11 cellular contexts compared by ENCODE assay signal in the genomic region with DNA sequence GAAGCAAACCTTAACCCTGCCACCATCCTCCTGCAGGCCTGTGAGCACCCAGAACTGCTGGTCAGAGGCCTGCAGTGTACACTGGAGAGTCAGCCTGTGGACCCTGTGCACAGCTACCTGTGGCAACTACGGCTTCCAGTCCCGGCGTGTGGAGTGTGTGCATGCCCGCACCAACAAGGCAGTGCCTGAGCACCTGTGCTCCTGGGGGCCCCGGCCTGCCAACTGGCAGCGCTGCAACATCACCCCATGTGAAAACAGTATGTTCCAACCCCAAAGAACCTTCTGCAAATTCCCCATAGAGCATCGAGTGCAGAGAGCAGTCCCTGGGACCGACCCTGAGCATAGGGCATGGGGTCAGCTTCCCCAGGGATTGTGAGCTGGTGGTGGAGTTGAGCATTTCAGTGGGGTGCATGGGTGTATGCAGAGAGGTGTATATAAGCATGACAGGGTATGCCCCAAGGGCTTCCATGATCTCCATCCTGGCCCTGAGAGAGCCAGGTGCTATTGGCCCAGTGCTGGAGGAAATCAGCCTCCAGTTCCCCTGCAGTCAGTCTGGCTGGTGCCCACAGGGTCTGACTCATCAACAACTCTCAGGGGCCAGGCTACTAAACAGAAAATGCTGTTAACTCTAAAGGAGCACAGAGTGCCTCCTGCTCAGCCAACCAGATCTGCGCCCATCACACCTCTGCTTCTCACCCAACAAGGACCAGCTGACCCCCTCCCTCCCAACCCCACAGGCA.
DNase-seq lines count a peak whose midpoint lies in the region; ATAC-seq and TF ChIP-seq lines count a peak whose summit lies in the region.
"Had no signal": no experiment of that assay in that cellular context is flagged by ENCODE, and none has a peak within 500 bp of the region (broad histone marks: within the 10 kb centered on the region; RNA-seq: fewer than 3 reads in every experiment).

No MANE protein-coding gene starts in this region.

- H3K9me2 ChIP-seq in GM23248 (ENCODE audit: insufficient read depth) = no peaks in the 10 kb centered on the region
- no peaks in the 10 kb centered on the region for H3K9me2 ChIP-seq in SK-N-SH

- intact Hi-C loops in transverse colon (cut with DNase I; ENCODE audit: low total_unique reads) = no loop called here
- intact Hi-C loops in activated CD4-positive, alpha-beta T cell treated with anti-CD3 and anti-CD28 coated beads for 36 hours (cut with DNase I, micrococcal nuclease) = no loop called here

- in situ Hi-C loops in ACHN (cut with HindIII; ENCODE audit: low pct_ligation_motif_present, low pct_unique_long_range_greater_than_20kb, low sequenced_read_pairs) (no loop called here), GM23248 (cut with MboI) (no loop called here), transverse colon (cut with MboI; ENCODE audit: low pct_ligation_motif_present in 1 of 4, low pct_unique_long_range_greater_than_20kb in 1 of 4, low sequenced_read_pairs in 3 of 4) (no loop called here)

- H3K9me3 ChIP-seq in GM23248 (ENCODE audit: low read depth) (no peaks in the 10 kb centered on the region), SK-N-SH (no peaks in the 10 kb centered on the region), transverse colon (no peaks in the 10 kb centered on the region)
- H3K9me3 ChIP-seq: upper lobe of right lung had no signal

- H3K4me2 ChIP-seq in GM23248 (ENCODE audit: unreplicated experiment) = no peak overlapping the region
- H3K4me2 ChIP-seq in SK-N-SH = peak overlapping the region; percentile 43; the same call in 1 of the 2 replicates

- POLR2A ChIA-PET in SK-N-SH (lab: Yijun Ruan, JAX) = no interaction called here
- POLR2A ChIA-PET in activated CD4-positive, alpha-beta T cell treated with anti-CD3 and anti-CD28 coated beads for 36 hours (lab: Charles Lee) = no interaction called here

- WGBS in GM23248 (ENCODE audit: low coverage in 1 of 2, low lambda C conversion rate in 2 of 2, missing lambda C conversion rate in 2 of 2), 2 experiments = 70 to 74% methylated on average over 9 of the region's 9 CpGs
- 71% methylated on average over 4 of the region's 9 CpGs for WGBS in SK-N-SH (ENCODE audit: low lambda C conversion rate)
- 94% methylated on average over 9 of the region's 9 CpGs; no CpG with 5 or more reads in 1 of the 2 donors for WGBS in transverse colon (ENCODE audit: low coverage in 1 of 2), 2 donors

- peaks cover 30% of the 10 kb centered on the region for H3K36me3 ChIP-seq in GM23248 (ENCODE audit: low read depth)
- peaks cover 3 to 31% of the 10 kb centered on the region in 2 experiments for H3K36me3 ChIP-seq in SK-N-SH (replicated peaks in 1 of 2; ENCODE audit: control insufficient read depth in 1 of 2, insufficient read depth in 2 of 2, low read length in 1 of 2)
- no peaks in the 10 kb centered on the region for H3K36me3 ChIP-seq in transverse colon
- H3K36me3 ChIP-seq: upper lobe of right lung had no signal

- no peak overlapping the region for H2AFZ ChIP-seq in GM23248
- H2AFZ ChIP-seq in SK-N-SH (ENCODE audit: low read depth) = no peak overlapping the region

- peaks cover 46% of the 10 kb centered on the region for H3F3A ChIP-seq in GM23248 (ENCODE audit: insufficient read depth)
- peaks cover 16% of the 10 kb centered on the region for H3F3A ChIP-seq in SK-N-SH (replicated peaks; ENCODE audit: insufficient read depth)

- H3K4me3 ChIP-seq in GM23248 (no peak overlapping the region), SK-N-SH (ENCODE audit: low read depth in 2 of 2, low read length in 1 of 2) (no peak overlapping the region), transverse colon (no peak overlapping the region)
- H3K4me3 ChIP-seq: upper lobe of right lung had no signal

- H3K4me1 Mint-ChIP-seq in activated CD4-positive, alpha-beta T cell treated with anti-CD3 and anti-CD28 coated beads for 36 hours = no peaks in the 10 kb centered on the region
- H3K4me1 Mint-ChIP-seq: activated T-helper 17 cell treated with anti-CD3 and anti-CD28 coated beads, Interleukin-2, amount 50 U/mL, for 72 hours had no signal

- H3K4me1 ChIP-seq in GM23248 (ENCODE audit: insufficient read depth) = peaks cover 21% of the 10 kb centered on the region
- peaks cover 0 to 14% of the 10 kb centered on the region in 2 experiments; a peak in 1 of 4 replicates for H3K4me1 ChIP-seq in SK-N-SH (ENCODE audit: control insufficient read depth in 1 of 2, insufficient read depth in 2 of 2, low read depth in 1 of 2, low read length in 1 of 2)
- no peaks in the 10 kb centered on the region for H3K4me1 ChIP-seq in transverse colon
- H3K4me1 ChIP-seq: upper lobe of right lung had no signal

- TF ChIP-seq POLR2A in transverse colon (IDR thresholded peaks at IDR 0.05) = no peak

- H4K20me1 ChIP-seq in GM23248 (ENCODE audit: insufficient read depth) (no peaks in the 10 kb centered on the region), SK-N-SH (ENCODE audit: insufficient read depth) (no peaks in the 10 kb centered on the region)

- peak; percentile 56 for DNase-seq in ACHN
- peak; percentile 85 for DNase-seq in GM23248
- no peak for DNase-seq in SK-N-SH
- peak; percentile 83 for DNase-seq in hepatic stellate cell (ENCODE audit: low spot score)
- no peak for DNase-seq in transverse colon
- DNase-seq in activated CD4-positive, alpha-beta T cell treated with anti-CD3 and anti-CD28 coated beads for 36 hours = no peak
- no peak for DNase-seq in HuH-7 (ENCODE audit: low spot score)
- DNase-seq: effector CD8-positive, alpha-beta T cell; upper lobe of right lung had no signal

- TF ChIP-seq EP300 in SK-N-SH (IDR thresholded peaks at IDR 0.05; ENCODE audit: borderline replicate concordance in 1 of 2, low read depth in 1 of 2, low read length in 1 of 2) (no peak; a peak in 1 of 4 replicates), transverse colon (IDR thresholded peaks at IDR 0.05; ENCODE audit: low read depth) (no peak)

- CTCF ChIA-PET in SK-N-SH (lab: Yijun Ruan, JAX) = no interaction called here
- CTCF ChIA-PET in activated CD4-positive, alpha-beta T cell treated with anti-CD3 and anti-CD28 coated beads for 36 hours (lab: Charles Lee) = no interaction called here

- H3K79me2 ChIP-seq in GM23248 (ENCODE audit: insufficient read depth) (no peaks in the 10 kb centered on the region), SK-N-SH (ENCODE audit: insufficient read depth) (no peaks in the 10 kb centered on the region)

- ATAC-seq in HG02678 (IDR thresholded peaks at IDR 0.05; ENCODE audit: unreplicated experiment) = no peak
- no peak for ATAC-seq in activated CD4-positive, alpha-beta T cell treated with anti-CD3 and anti-CD28 coated beads for 36 hours
- ATAC-seq: activated T-helper 17 cell treated with anti-CD3 and anti-CD28 coated beads, Interleukin-2, amount 50 U/mL, for 72 hours; upper lobe of right lung had no signal

- H3K36me3 Mint-ChIP-seq in activated CD4-positive, alpha-beta T cell treated with anti-CD3 and anti-CD28 coated beads for 36 hours (ENCODE audit: low read depth) = no peaks in the 10 kb centered on the region

- H3K27me3 Mint-ChIP-seq in activated CD4-positive, alpha-beta T cell treated with anti-CD3 and anti-CD28 coated beads for 36 hours = peaks cover 2% of the 10 kb centered on the region

- no peak for TF ChIP-seq RAD21 in SK-N-SH (IDR thresholded peaks at IDR 0.05; ENCODE audit: low read length)

- H3K27me3 ChIP-seq in GM23248 (replicated peaks; ENCODE audit: insufficient read depth) = no peaks in the 10 kb centered on the region
- H3K27me3 ChIP-seq in SK-N-SH (ENCODE audit: insufficient read depth) = no peaks in the 10 kb centered on the region
- H3K27me3 ChIP-seq in transverse colon = no peaks in the 10 kb centered on the region
- H3K27me3 ChIP-seq: upper lobe of right lung had no signal

- peaks cover 4% of the 10 kb centered on the region for H3K9me3 Mint-ChIP-seq in activated CD4-positive, alpha-beta T cell treated with anti-CD3 and anti-CD28 coated beads for 36 hours (ENCODE audit: low read depth)

- no peak overlapping the region for H3K27ac Mint-ChIP-seq in activated CD4-positive, alpha-beta T cell treated with anti-CD3 and anti-CD28 coated beads for 36 hours
- H3K27ac Mint-ChIP-seq: activated T-helper 17 cell treated with anti-CD3 and anti-CD28 coated beads, Interleukin-2, amount 50 U/mL, for 72 hours had no signal

- H3K9ac ChIP-seq in GM23248 = no peak overlapping the region
- no peak overlapping the region for H3K9ac ChIP-seq in SK-N-SH

- H3K27ac ChIP-seq in GM23248 = no peak overlapping the region
- no peak overlapping the region for H3K27ac ChIP-seq in SK-N-SH (ENCODE audit: low read depth in 2 of 2, low read length in 1 of 2)
- H3K27ac ChIP-seq in transverse colon = no peak overlapping the region
- H3K27ac ChIP-seq: upper lobe of right lung had no signal

- no peak overlapping the region for H3K4me3 Mint-ChIP-seq in activated CD4-positive, alpha-beta T cell treated with anti-CD3 and anti-CD28 coated beads for 36 hours
- H3K4me3 Mint-ChIP-seq: activated T-helper 17 cell treated with anti-CD3 and anti-CD28 coated beads, Interleukin-2, amount 50 U/mL, for 72 hours had no signal

- TF ChIP-seq CTCF in SK-N-SH (IDR thresholded peaks at IDR 0.05) = no peak
- no peak for TF ChIP-seq CTCF in transverse colon (IDR thresholded peaks at IDR 0.05)

TF ChIP-seq in SK-N-SH, 30 proteins besides CTCF, POLR2A, EP300 and RAD21 (continues in another document):
- TF ChIP-seq JUND (IDR thresholded peaks at IDR 0.05) = peak; percentile 61
- TF ChIP-seq GATA2 (CRISPR knock-in tag; IDR thresholded peaks at IDR 0.05) = no peak
- TF ChIP-seq CHD2 (IDR thresholded peaks at IDR 0.05; ENCODE audit: low read length, partially characterized antibody) = no peak
- no peak for TF ChIP-seq EZH2phosphoT487 (IDR thresholded peaks at IDR 0.05; ENCODE audit: borderline replicate concordance, low read depth)
- TF ChIP-seq TCF12 (IDR thresholded peaks at IDR 0.05) = peak; percentile 54
- TF ChIP-seq SIN3A (IDR thresholded peaks at IDR 0.05; ENCODE audit: borderline replicate concordance, low read depth, low read length) = 0 out of 2 replicates have a peak, but pooled peaks have one; percentile 18
- no peak for TF ChIP-seq RFX5 (IDR thresholded peaks at IDR 0.05; ENCODE audit: low read length)
- TF ChIP-seq NFIC (IDR thresholded peaks at IDR 0.05; ENCODE audit: borderline replicate concordance) = peak; percentile 51; the same call in 1 of the 2 replicates
- TF ChIP-seq, protein P1, sequence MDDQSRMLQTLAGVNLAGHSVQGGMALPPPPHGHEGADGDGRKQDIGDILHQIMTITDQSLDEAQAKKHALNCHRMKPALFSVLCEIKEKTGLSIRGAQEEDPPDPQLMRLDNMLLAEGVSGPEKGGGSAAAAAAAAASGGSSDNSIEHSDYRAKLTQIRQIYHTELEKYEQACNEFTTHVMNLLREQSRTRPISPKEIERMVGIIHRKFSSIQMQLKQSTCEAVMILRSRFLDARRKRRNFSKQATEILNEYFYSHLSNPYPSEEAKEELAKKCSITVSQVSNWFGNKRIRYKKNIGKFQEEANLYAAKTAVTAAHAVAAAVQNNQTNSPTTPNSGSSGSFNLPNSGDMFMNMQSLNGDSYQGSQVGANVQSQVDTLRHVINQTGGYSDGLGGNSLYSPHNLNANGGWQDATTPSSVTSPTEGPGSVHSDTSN (IDR thresholded peaks at IDR 0.05) = no peak

Comparison
In these comparisons a context has a peak if more than half of its experiments do, and no peak if none do; other contexts are left out.
1. DNase-seq: peak in ACHN (single experiment), GM23248 (single experiment) and hepatic stellate cell (single experiment); none in SK-N-SH (single experiment), transverse colon (single experiment), activated CD4-positive, alpha-beta T cell treated with anti-CD3 and anti-CD28 coated beads for 36 hours (single experiment) and HuH-7 (single experiment).